Comparison of ENCODE assay signal across 16 cellular contexts in genomic region chr1:187892640-187893039, GRCh38.
"Had no signal": no experiment of that assay in that cellular context is flagged by ENCODE, and none has a peak within 500 bp of the region (broad histone marks: within the 10 kb centered on the region; RNA-seq: fewer than 3 reads in every experiment).

No MANE protein-coding gene starts in this region.

- DNase-seq: KBM-7, MV-4-11, NCI-H1048, NCI-H1105 treated with DMSO at 0.1 percent for 48 hours, NCI-H1417 treated with DMSO at 0.1 percent for 48 hours, NCI-H146, NCI-H1694 treated with DMSO at 0.1 percent for 48 hours, NCI-H1930, NCI-H2107, NCI-H524, NCI-H526 treated with DMSO at 0.1 percent for 48 hours, NCI-H774, Right ventricle myocardium superior, RPMI8226, SIG-M5 had no signal

- H3K9me3 ChIP-seq: SJSA1 had no signal

- H3K27ac ChIP-seq: SJSA1 had no signal

- H3K27me3 ChIP-seq: SJSA1 had no signal

- H3K36me3 ChIP-seq: SJSA1 had no signal

- H3K4me3 ChIP-seq: SJSA1 had no signal

- H3K4me1 ChIP-seq: SJSA1 had no signal
